Comparison of ENCODE assay signal across 1 cellular context in the genomic region with DNA sequence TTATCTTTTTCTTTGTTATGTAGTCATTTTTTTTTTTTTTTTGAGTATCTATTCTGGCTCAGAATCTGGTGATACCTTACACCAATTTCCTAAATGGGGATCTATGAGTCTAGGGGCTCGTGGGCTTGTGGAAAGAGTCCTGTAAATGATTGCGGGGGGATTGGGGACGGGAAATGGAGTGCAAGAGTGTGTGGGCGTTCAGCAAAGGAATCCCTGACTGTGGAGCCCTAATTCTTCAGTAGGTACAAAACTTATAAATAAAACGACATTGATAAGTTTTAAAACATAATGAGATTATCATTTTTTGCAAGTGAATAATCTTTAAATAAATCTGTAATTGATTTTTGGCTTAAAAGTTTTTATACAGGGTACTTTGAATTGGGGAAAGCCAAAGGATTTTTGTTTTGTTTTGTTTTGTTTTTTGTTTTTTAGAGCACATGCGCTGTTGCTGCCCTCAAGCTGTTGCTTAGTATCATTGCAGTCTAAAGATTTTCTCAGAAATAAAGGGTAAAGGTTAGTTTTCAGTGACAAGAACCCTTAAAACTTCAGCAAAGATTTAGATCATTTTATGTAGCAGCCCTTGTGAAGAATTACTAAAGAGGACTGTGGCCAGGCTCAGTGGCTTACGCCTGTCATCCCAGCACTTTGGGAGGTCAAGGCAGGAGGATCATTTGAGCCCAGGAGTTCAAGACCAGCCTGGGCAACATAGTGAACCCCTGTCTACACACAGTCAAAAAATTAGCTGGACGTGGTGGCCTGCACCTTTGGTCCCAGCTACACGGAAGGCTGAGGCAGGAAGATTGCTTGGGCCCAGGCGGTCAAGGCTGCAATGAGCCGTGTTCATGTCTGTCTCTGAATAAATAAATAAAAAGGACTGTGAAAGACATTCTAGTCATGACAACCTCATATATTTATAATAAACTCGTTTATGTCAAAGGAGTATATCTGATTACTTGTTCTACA.
TF ChIP-seq lines count a peak whose summit lies in the region.

No MANE protein-coding gene starts in this region.

TF ChIP-seq in liver, 16 proteins besides CTCF, POLR2A, EP300 and RAD21 (continued from another document):
- no peak for TF ChIP-seq ZBTB33 (IDR thresholded peaks at IDR 0.05)
- no peak for TF ChIP-seq TAF1 (conservative IDR thresholded peaks at IDR 0.05)
